In genomic region chr19:9721861-9722260, GRCh38 we compare ENCODE assay signal across 10 cellular contexts. TPM values are rescaled to one million over a fixed set of nuclear protein-coding genes. Genes with fewer than 3 reads are reported as not detected.
DNase-seq lines count a peak whose midpoint lies in the region; ATAC-seq and TF ChIP-seq lines count a peak whose summit lies in the region.
"Had no signal": no experiment of that assay in that cellular context is flagged by ENCODE, and none has a peak within 500 bp of the region (broad histone marks: within the 10 kb centered on the region; RNA-seq: fewer than 3 reads in every experiment).

No MANE protein-coding gene starts in this region.

- no peak overlapping the region for H3K27ac ChIP-seq in ACC112 (ENCODE audit: low read depth, low read length)
- no peak overlapping the region for H3K27ac ChIP-seq in H9 (ENCODE audit: insufficient read length, low read depth, low read length)
- H3K27ac ChIP-seq in PC-3 (ENCODE audit: low read length), result no peak overlapping the region

- H2AFZ ChIP-seq in ACC112 (ENCODE audit: low read length, unreplicated experiment) (no peak overlapping the region), H9 (ENCODE audit: low read length) (peak overlapping the region; percentile 77), PC-3 (ENCODE audit: low read length) (0 out of 2 replicates have a peak overlapping the region, but pooled peaks have one; percentile 0)

- H3K4me3 Mint-ChIP-seq in H9, result no peak overlapping the region
- H3K4me3 Mint-ChIP-seq: nephron had no signal

- no CpG with 5 or more reads among the region's 6 CpGs for WGBS in H9 (ENCODE audit: extremely low coverage, insufficient read length, low lambda C conversion rate)

- H3K18ac ChIP-seq in H9 (ENCODE audit: insufficient read length, low read depth, low read length), result no peak overlapping the region

- H4K5ac ChIP-seq in H9 (ENCODE audit: insufficient read length, low read depth, low read length), result no peak overlapping the region

- no peak overlapping the region for H3K14ac ChIP-seq in H9 (ENCODE audit: insufficient read depth, low read length)

- H3K9me3 ChIP-seq in H9 (ENCODE audit: control insufficient read depth, low read depth, low read length), result peaks cover 8% of the 10 kb centered on the region
- H3K9me3 ChIP-seq in PC-3 (ENCODE audit: low read length), result 0 out of 2 replicates have a peak, but pooled peaks cover 13% of the 10 kb centered on the region

- H3K79me1 ChIP-seq in H9 (ENCODE audit: insufficient read depth, low read depth, low read length, poor library complexity, severe bottlenecking), result no peaks in the 10 kb centered on the region

- peaks cover 14 to 24% of the 10 kb centered on the region in 2 experiments for H3K4me1 Mint-ChIP-seq in H9
- H3K4me1 Mint-ChIP-seq: nephron had no signal

- no peak overlapping the region for H2BK15ac ChIP-seq in H9 (ENCODE audit: low read depth, low read length)

- peaks cover 18% of the 10 kb centered on the region; the same call in 1 of the 2 replicates for H3K27me3 ChIP-seq in ACC112 (ENCODE audit: insufficient read depth, low read length)
- no peaks in the 10 kb centered on the region for H3K27me3 ChIP-seq in H9 (ENCODE audit: insufficient read depth, low read length)
- H3K27me3 ChIP-seq in PC-3 (ENCODE audit: low read length), result no peaks in the 10 kb centered on the region

- H4K20me1 ChIP-seq in H9 (ENCODE audit: control insufficient read depth, insufficient read depth, insufficient read length) (no peaks in the 10 kb centered on the region), PC-3 (ENCODE audit: low read length) (no peaks in the 10 kb centered on the region)

- TF ChIP-seq CTCF in H9 (conservative IDR thresholded peaks at IDR 0.05), result no peak
- no peak for TF ChIP-seq CTCF in PC-3 (conservative IDR thresholded peaks at IDR 0.05; ENCODE audit: low read depth, low read length)

- CTCF ChIA-PET in PC-3 (lab: Charles Lee), result no interaction called here

- H3F3A ChIP-seq in PC-3 (ENCODE audit: low read length, unreplicated experiment), result no peaks in the 10 kb centered on the region

- BruUV-seq in PC-3 (replicated peaks; lab: Mats Ljungman, UMichigan), result no TSS peak

- DNase-seq in H9 (peak; percentile 26), PC-3 (no peak), H4 (ENCODE audit: low spot score) (no peak), COLO829 (ENCODE audit: low spot score) (no peak), NCI-H1694 treated with DMSO at 0.1 percent for 48 hours (lab: John Stamatoyannopoulos, UW) (no peak)
- DNase-seq in activated naive CD4-positive, alpha-beta T cell (lab: John Stamatoyannopoulos, UW), result no peak
- DNase-seq: CD4-positive, alpha-beta memory T cell had no signal

- H3K9me3 Mint-ChIP-seq in H9, result peaks cover 51 to 72% of the 10 kb centered on the region in 2 experiments

- POLR2A ChIA-PET in PC-3 (lab: Charles Lee; ENCODE audit: unreplicated experiment), result no interaction called here

- no peaks in the 10 kb centered on the region; the same call in 1 of the 2 replicates for H3K27me3 Mint-ChIP-seq in H9 (ENCODE audit: low read depth)

- H3K27ac Mint-ChIP-seq in H9, result peak overlapping the region in 2 of 3 experiments; percentile 5 to 18; a peak in 1 of 7 replicates
- H3K27ac Mint-ChIP-seq: nephron had no signal

- no peaks in the 10 kb centered on the region for H3K23me2 ChIP-seq in H9 (ENCODE audit: insufficient read length, low read depth, low read length, poor library complexity, severe bottlenecking)

- no peak overlapping the region for H3T11ph ChIP-seq in H9 (ENCODE audit: low read length)

- H3K36me3 Mint-ChIP-seq in H9 (ENCODE audit: insufficient read depth in 1 of 3, low read depth in 3 of 3), result peaks cover 0 to 10% (median 7%) of the 10 kb centered on the region in 3 experiments; a peak in 3 of 7 replicates

- H3K36me3 ChIP-seq in ACC112 (ENCODE audit: insufficient read depth, low read length) (no peaks in the 10 kb centered on the region), PC-3 (ENCODE audit: low read depth, low read length) (no peaks in the 10 kb centered on the region)

- H3K79me2 ChIP-seq in ACC112 (ENCODE audit: control insufficient read depth, insufficient read depth, low read length, unreplicated experiment) (no peaks in the 10 kb centered on the region), H9 (ENCODE audit: insufficient read depth, low read length) (no peaks in the 10 kb centered on the region), PC-3 (ENCODE audit: low read length) (no peaks in the 10 kb centered on the region)

- no peaks in the 10 kb centered on the region for H3K9me2 ChIP-seq in PC-3 (replicated peaks; ENCODE audit: low read length)

- H3K56ac ChIP-seq in H9 (ENCODE audit: insufficient read length, low read depth, low read length), result no peak overlapping the region

- no peak overlapping the region for H3K4ac ChIP-seq in H9 (ENCODE audit: low read depth, low read length)

- no peak overlapping the region for H2BK5ac ChIP-seq in H9 (ENCODE audit: insufficient read length, low read length)

- H4K91ac ChIP-seq in H9 (ENCODE audit: insufficient read length, low read depth, low read length), result no peak overlapping the region

- H2AK5ac ChIP-seq in H9 (ENCODE audit: insufficient read length, low read length), result no peak overlapping the region

- no peak overlapping the region for H4K8ac ChIP-seq in H9 (replicated peaks; ENCODE audit: insufficient read length, low read depth, low read length)

- no peak overlapping the region for H2BK120ac ChIP-seq in H9 (ENCODE audit: low read depth, low read length, poor library complexity, severe bottlenecking)

- H3K4me3 ChIP-seq in ACC112 (ENCODE audit: low read depth, low read length) (peak overlapping the region; percentile 25; the same call in 1 of the 2 replicates), PC-3 (ENCODE audit: low read length) (no peak overlapping the region)

- no peaks in the 10 kb centered on the region for H3K4me1 ChIP-seq in ACC112 (ENCODE audit: control insufficient read depth, insufficient read depth, low read length, unreplicated experiment)
- no peaks in the 10 kb centered on the region; the same call in 1 of the 2 replicates for H3K4me1 ChIP-seq in H9 (ENCODE audit: insufficient read depth, low read length)
- H3K4me1 ChIP-seq in PC-3 (ENCODE audit: insufficient read depth, low read length), result no peaks in the 10 kb centered on the region

- intact Hi-C loops in PC-3 (cut with micrococcal nuclease), result loop anchor here (1.0 kb wide), 1 partner anchor 12 kb away; no protein-coding TSS in a partner anchor

- H3K23ac ChIP-seq in H9 (ENCODE audit: insufficient read length, low read depth, low read length), result no peak overlapping the region

- ATAC-seq in PC-3 (no peak), esophagus mucosa (peak; percentile 60)

- H3K4me2 ChIP-seq in H9 (ENCODE audit: insufficient read depth, insufficient read length, low read length) (no peak overlapping the region), PC-3 (ENCODE audit: low read length) (no peak overlapping the region)

- no peak overlapping the region for H2BK12ac ChIP-seq in H9 (ENCODE audit: insufficient read length, low read depth, low read length)

- H2BK20ac ChIP-seq in H9 (ENCODE audit: low read depth, low read length, poor library complexity, severe bottlenecking), result no peak overlapping the region

- H3K9ac ChIP-seq in H9 (ENCODE audit: extremely low read depth, insufficient read length, low read length), result no peak overlapping the region
- no peak overlapping the region for H3K9ac ChIP-seq in PC-3 (ENCODE audit: low read length)

RNA-seq across cellular contexts. Expression of gene ZNF846, which starts 46.7 kb away (rescaled TPM):
- total RNA-seq in H9 (2021) (8.1 and 9.2 TPM in 2 replicates), PC-3 (2014; rRNA removed) (10.9 and 15.7 TPM in 2 replicates), esophagus mucosa (13.0 TPM)
- total RNA-seq in H4 (2014; rRNA removed; shearing (Covaris generic)), result 3.4 and 4.0 TPM in 2 replicates

RNA-seq across cellular contexts. Expression of gene ZNF562, which starts 47.0 kb away (rescaled TPM):
- total RNA-seq in H9 (2021) (15.5 and 15.7 TPM in 2 replicates), PC-3 (2014; rRNA removed) (21.0 and 26.0 TPM in 2 replicates), esophagus mucosa (46.7 TPM)
- 21.8 and 32.9 TPM in 2 replicates for total RNA-seq in H4 (2014; rRNA removed; shearing (Covaris generic))
